ENCODE assay signal across 11 cellular contexts in genomic region chr2:43402452-43402937, GRCh38.
DNase-seq lines count a peak whose midpoint lies in the region; ATAC-seq and TF ChIP-seq lines count a peak whose summit lies in the region.
"Had no signal": no experiment of that assay in that cellular context is flagged by ENCODE, and none has a peak within 500 bp of the region (broad histone marks: within the 10 kb centered on the region; RNA-seq: fewer than 3 reads in every experiment).

No MANE protein-coding gene starts in this region.

- peak overlapping the region; percentile 48; the same call in 1 of the 2 replicates for H3K23ac ChIP-seq in IMR-90 (ENCODE audit: low read depth, low read length)

- peaks cover 0 to under 1% of the 10 kb centered on the region in 2 experiments; a peak in 1 of 4 replicates for H3K79me1 ChIP-seq in IMR-90 (ENCODE audit: low read depth in 1 of 2, low read length in 2 of 2)

- H3K4me1 ChIP-seq in IMR-90 (ENCODE audit: control insufficient read depth, insufficient read depth, low read length): peaks cover 15% of the 10 kb centered on the region

- DNase-seq in IMR-90: peak; percentile 41
- DNase-seq in omental fat pad (ENCODE audit: low spot score): no peak
- no peak for DNase-seq in activated T-helper 1 cell treated with anti-CD3 and anti-CD28 coated beads, Interleukin-12 subunit alpha, Interleukin-12 subunit beta, Interleukin-2, Interleukin-4 antibody, amounts not matched to agents 30 ng/mL and 10 ng/mL and 1 ng/mL, durations not matched to agents 14 hours and 24 hours and 36 hours (ENCODE audit: low spot score)
- no peak for DNase-seq in foreskin melanocyte
- DNase-seq in NCI-H1092 treated with DMSO at 0.1 percent for 48 hours (lab: John Stamatoyannopoulos, UW): no peak
- DNase-seq in SKM-1 (lab: John Stamatoyannopoulos, UW; ENCODE audit: unreplicated experiment): no peak
- DNase-seq: activated CD8-positive, alpha-beta memory T cell treated with anti-CD3 and anti-CD28 coated beads for 24 hours; GF-D8; NCI-H2227 treated with DMSO at 0.1 percent for 48 hours had no signal

- H2BK20ac ChIP-seq in IMR-90 (ENCODE audit: low read depth, low read length): peak overlapping the region; percentile 69

- CTCF ChIA-PET in IMR-90 (lab: Yijun Ruan, JAX): no interaction called here

- dilution Hi-C loops in IMR-90 (cut with HindIII; ENCODE audit: low sequenced_read_pairs, unreplicated experiment): no loop called here

- H3K27ac Mint-ChIP-seq in activated T-helper 1 cell treated with anti-CD3 and anti-CD28 coated beads, Interleukin-12 subunit alpha, Interleukin-12 subunit beta, Interleukin-2, Interleukin-4 antibody, amounts not matched to agents 30 ng/mL and 10 ng/mL and 1 ng/mL, durations not matched to agents 14 hours and 24 hours and 36 hours: no peak overlapping the region

- TF ChIP-seq RAD21 in IMR-90 (IDR thresholded peaks at IDR 0.05; ENCODE audit: low read length): no peak

- H3K36me3 Mint-ChIP-seq in activated T-helper 1 cell treated with anti-CD3 and anti-CD28 coated beads, Interleukin-12 subunit alpha, Interleukin-12 subunit beta, Interleukin-2, Interleukin-4 antibody, amounts not matched to agents 30 ng/mL and 10 ng/mL and 1 ng/mL, durations not matched to agents 14 hours and 24 hours and 36 hours (ENCODE audit: low read depth): peaks cover 17% of the 10 kb centered on the region

- 0 out of 2 replicates have a peak, but pooled peaks cover 2% of the 10 kb centered on the region for H3K27me3 ChIP-seq in IMR-90 (ENCODE audit: control insufficient read depth, insufficient read depth, low read length)

- H3K56ac ChIP-seq in IMR-90 (ENCODE audit: extremely low read depth, insufficient read depth, low read length): no peak overlapping the region

- H4K91ac ChIP-seq in IMR-90 (ENCODE audit: insufficient read depth, low read depth, low read length): peak overlapping the region; percentile 56; the same call in 1 of the 2 replicates

- no peak overlapping the region for H2AFZ ChIP-seq in IMR-90 (replicated peaks; ENCODE audit: low read length, poor library complexity)

- H2BK120ac ChIP-seq in IMR-90 (ENCODE audit: low read depth, low read length): peak overlapping the region; percentile 67

- no peak overlapping the region for H3K27ac ChIP-seq in IMR-90 (ENCODE audit: insufficient read depth, low read length)

- H3K9ac ChIP-seq in IMR-90 (ENCODE audit: low read depth, low read length): no peak overlapping the region

- ATAC-seq in HG02571 (IDR thresholded peaks at IDR 0.05; ENCODE audit: unreplicated experiment) (peak; percentile 57), IMR-90 (ENCODE audit: low read depth) (peak; percentile 31; the same call in 1 of the 2 replicates), omental fat pad (ENCODE audit: low FRiP score) (peak; percentile 64)

- in situ Hi-C loops in GM18951 (cut with MboI; ENCODE audit: low sequenced_read_pairs, unreplicated experiment) (no loop called here), IMR-90 (cut with MboI; ENCODE audit: low sequenced_read_pairs) (no loop called here)

- peak overlapping the region; percentile 61; the same call in 1 of the 2 replicates for H3K14ac ChIP-seq in IMR-90 (replicated peaks; ENCODE audit: low read depth, low read length)

- peaks cover 7% of the 10 kb centered on the region; the same call in 1 of the 2 replicates for H3K9me1 ChIP-seq in IMR-90 (ENCODE audit: insufficient read depth, low read length)

- peak overlapping the region; percentile 90 for H3K4ac ChIP-seq in IMR-90 (ENCODE audit: low read depth, low read length)

- no peak overlapping the region for H3K4me2 ChIP-seq in IMR-90 (ENCODE audit: low read depth, low read length)

- no peak for TF ChIP-seq CTCF in IMR-90 (conservative IDR thresholded peaks at IDR 0.05; ENCODE audit: low read depth, low read length)
- TF ChIP-seq CTCF in omental fat pad (IDR thresholded peaks at IDR 0.05): no peak

- H3K9me3 Mint-ChIP-seq in activated T-helper 1 cell treated with anti-CD3 and anti-CD28 coated beads, Interleukin-12 subunit alpha, Interleukin-12 subunit beta, Interleukin-2, Interleukin-4 antibody, amounts not matched to agents 30 ng/mL and 10 ng/mL and 1 ng/mL, durations not matched to agents 14 hours and 24 hours and 36 hours: no peaks in the 10 kb centered on the region

- no peak overlapping the region for H4K8ac ChIP-seq in IMR-90 (ENCODE audit: low read depth in 2 of 2, low read length in 2 of 2)

- H3K18ac ChIP-seq in IMR-90 (ENCODE audit: low read depth, low read length): peak overlapping the region; percentile 3; the same call in 1 of the 2 replicates

- H2AK9ac ChIP-seq in IMR-90 (replicated peaks; ENCODE audit: low read depth, low read length, poor library complexity): no peak overlapping the region

- H3K4me3 Mint-ChIP-seq in activated T-helper 1 cell treated with anti-CD3 and anti-CD28 coated beads, Interleukin-12 subunit alpha, Interleukin-12 subunit beta, Interleukin-2, Interleukin-4 antibody, amounts not matched to agents 30 ng/mL and 10 ng/mL and 1 ng/mL, durations not matched to agents 14 hours and 24 hours and 36 hours: no peak overlapping the region

- no CpG with 5 or more reads among the region's 4 CpGs for WGBS in IMR-90 (ENCODE audit: extremely low coverage in 2 of 2, insufficient read length in 1 of 2), 2 experiments

- no TSS peak for BruUV-seq in IMR-90 (replicated peaks; lab: Mats Ljungman, UMichigan)

- peaks cover 4% of the 10 kb centered on the region; the same call in 1 of the 2 replicates for H4K20me1 ChIP-seq in IMR-90 (ENCODE audit: insufficient read depth, low read length)

- peak; percentile 29 for TF ChIP-seq POLR2A in GM18951 (IDR thresholded peaks at IDR 0.05; ENCODE audit: extremely low read depth, insufficient read depth, insufficient read length)
- TF ChIP-seq POLR2A in IMR-90 (IDR thresholded peaks at IDR 0.05; ENCODE audit: low read depth, low read length): no peak

- H3K9me3 ChIP-seq in IMR-90 (ENCODE audit: control insufficient read depth, insufficient read depth, low read length): no peaks in the 10 kb centered on the region

- no peak overlapping the region for H3K4me3 ChIP-seq in IMR-90 (ENCODE audit: insufficient read depth, low read depth, low read length)

- no peak overlapping the region for H2BK5ac ChIP-seq in IMR-90 (ENCODE audit: low read depth, low read length, poor library complexity, severe bottlenecking)

- POLR2A ChIA-PET in IMR-90 (lab: Charles Lee; ENCODE audit: unreplicated experiment): no interaction called here

- intact Hi-C loops in IMR-90 (cut with micrococcal nuclease): no loop called here
- intact Hi-C loops in activated T-helper 1 cell treated with anti-CD3 and anti-CD28 coated beads, Interleukin-12 subunit alpha, Interleukin-12 subunit beta, Interleukin-2, Interleukin-4 antibody, amounts not matched to agents 30 ng/mL and 10 ng/mL and 1 ng/mL, durations not matched to agents 14 hours and 24 hours and 36 hours (cut with micrococcal nuclease): loop anchor here (1.0 kb wide), 2 partner anchors 24 to 176 kb away; partner anchors contain the start of gene ZFP36L2

- H2BK15ac ChIP-seq in IMR-90 (ENCODE audit: low read depth, low read length): peak overlapping the region; percentile 25; the same call in 1 of the 3 replicates

- H3K36me3 ChIP-seq in IMR-90 (ENCODE audit: control insufficient read depth, insufficient read depth, low read length): no peaks in the 10 kb centered on the region

- peak overlapping the region; percentile 4; the same call in 1 of the 2 replicates for H4K5ac ChIP-seq in IMR-90 (ENCODE audit: low read depth, low read length)

- peaks cover 21% of the 10 kb centered on the region for H3K4me1 Mint-ChIP-seq in activated T-helper 1 cell treated with anti-CD3 and anti-CD28 coated beads, Interleukin-12 subunit alpha, Interleukin-12 subunit beta, Interleukin-2, Interleukin-4 antibody, amounts not matched to agents 30 ng/mL and 10 ng/mL and 1 ng/mL, durations not matched to agents 14 hours and 24 hours and 36 hours (ENCODE audit: low read depth)

- H2AK5ac ChIP-seq in IMR-90 (ENCODE audit: low read depth, low read length): peak overlapping the region; percentile 79

- no peaks in the 10 kb centered on the region for H3K27me3 Mint-ChIP-seq in activated T-helper 1 cell treated with anti-CD3 and anti-CD28 coated beads, Interleukin-12 subunit alpha, Interleukin-12 subunit beta, Interleukin-2, Interleukin-4 antibody, amounts not matched to agents 30 ng/mL and 10 ng/mL and 1 ng/mL, durations not matched to agents 14 hours and 24 hours and 36 hours (ENCODE audit: insufficient read depth)

TF ChIP-seq in IMR-90, 13 proteins besides CTCF, POLR2A, EP300 and RAD21 (continues in another document):
- TF ChIP-seq MAZ (IDR thresholded peaks at IDR 0.05; ENCODE audit: borderline replicate concordance, low read depth, low read length): no peak
- TF ChIP-seq, protein P1, sequence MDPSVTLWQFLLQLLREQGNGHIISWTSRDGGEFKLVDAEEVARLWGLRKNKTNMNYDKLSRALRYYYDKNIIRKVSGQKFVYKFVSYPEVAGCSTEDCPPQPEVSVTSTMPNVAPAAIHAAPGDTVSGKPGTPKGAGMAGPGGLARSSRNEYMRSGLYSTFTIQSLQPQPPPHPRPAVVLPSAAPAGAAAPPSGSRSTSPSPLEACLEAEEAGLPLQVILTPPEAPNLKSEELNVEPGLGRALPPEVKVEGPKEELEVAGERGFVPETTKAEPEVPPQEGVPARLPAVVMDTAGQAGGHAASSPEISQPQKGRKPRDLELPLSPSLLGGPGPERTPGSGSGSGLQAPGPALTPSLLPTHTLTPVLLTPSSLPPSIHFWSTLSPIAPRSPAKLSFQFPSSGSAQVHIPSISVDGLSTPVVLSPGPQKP (IDR thresholded peaks at IDR 0.05; ENCODE audit: borderline replicate concordance, low read depth, low read length): no peak
- TF ChIP-seq CHD1 (IDR thresholded peaks at IDR 0.05; ENCODE audit: low read depth, low read length): no peak
- no peak for TF ChIP-seq MXI1 (IDR thresholded peaks at IDR 0.05; ENCODE audit: borderline replicate concordance, low read depth, low read length)
- TF ChIP-seq RFX5 (IDR thresholded peaks at IDR 0.05; ENCODE audit: low read depth, low read length): no peak
- TF ChIP-seq NFE2L2 (IDR thresholded peaks at IDR 0.05; ENCODE audit: low read depth, low read length): no peak
- TF ChIP-seq USF2 (IDR thresholded peaks at IDR 0.05; ENCODE audit: low read depth, low read length): no peak
- no peak for TF ChIP-seq FOS (IDR thresholded peaks at IDR 0.05; ENCODE audit: low read depth, low read length)
- no peak for TF ChIP-seq MAFK (IDR thresholded peaks at IDR 0.05; ENCODE audit: low read depth, low read length)
- TF ChIP-seq BHLHE40 (IDR thresholded peaks at IDR 0.05; ENCODE audit: low read depth, low read length): no peak
- no peak for TF ChIP-seq SMC3 (IDR thresholded peaks at IDR 0.05; ENCODE audit: low read depth, low read length)
- TF ChIP-seq RCOR1 (IDR thresholded peaks at IDR 0.05; ENCODE audit: insufficient replicate concordance, low read length): no peak
